ENCODE assay signal across 8 cellular contexts in the genomic region with DNA sequence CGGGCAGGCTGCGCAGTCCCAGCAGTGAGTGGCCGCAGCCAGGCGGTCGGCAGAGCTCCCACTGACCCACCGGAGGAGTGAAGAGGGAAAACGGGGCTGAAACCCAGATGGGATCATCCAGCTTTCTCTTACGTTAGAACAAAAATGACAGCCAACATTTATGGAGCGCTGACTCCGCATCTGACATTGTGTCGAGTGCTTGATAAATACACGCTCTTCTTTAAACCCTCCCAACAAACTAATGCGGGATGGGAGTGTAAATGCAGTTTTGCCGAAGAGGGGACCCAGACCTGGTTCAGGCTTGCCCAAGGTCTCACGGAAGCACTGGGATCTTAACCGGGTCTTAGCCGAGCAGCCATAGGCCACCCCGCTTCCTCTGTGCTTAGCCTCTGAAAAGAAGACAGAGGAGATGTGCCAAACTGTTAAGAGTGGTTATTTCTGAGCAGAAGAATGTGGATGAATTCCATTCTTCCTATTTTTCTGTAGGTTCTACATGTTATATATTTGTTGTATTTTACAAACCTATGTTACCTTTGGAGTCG. TPM values are rescaled to one million over a fixed set of nuclear protein-coding genes. Genes with fewer than 3 reads are reported as not detected.
DNase-seq lines count a peak whose midpoint lies in the region; ATAC-seq and TF ChIP-seq lines count a peak whose summit lies in the region.
"Had no signal": no experiment of that assay in that cellular context is flagged by ENCODE, and none has a peak within 500 bp of the region (broad histone marks: within the 10 kb centered on the region; RNA-seq: fewer than 3 reads in every experiment).

No MANE protein-coding gene starts in this region.

- intact Hi-C loops in stomach (cut with DNase I; ENCODE audit: low total_unique reads): no loop called here

- TF ChIP-seq EP300 in stomach (IDR thresholded peaks at IDR 0.05): no peak

- peak overlapping the region in 4 of 5 donors; percentile 59 to 81 (median 68) for H3K27ac ChIP-seq in stomach

- peak overlapping the region; percentile 71 for H3K9ac ChIP-seq in adipocyte (ENCODE audit: low read length)

- ATAC-seq in HG02759 (IDR thresholded peaks at IDR 0.05; ENCODE audit: unreplicated experiment): peak; percentile 14
- ATAC-seq in HG02970 (IDR thresholded peaks at IDR 0.05; ENCODE audit: low FRiP score, unreplicated experiment): no peak

- no peaks in the 10 kb centered on the region for H3K9me3 ChIP-seq in adipocyte (ENCODE audit: control insufficient read depth, low read length)
- no peaks in the 10 kb centered on the region for H3K9me3 ChIP-seq in stomach

- no peak for TF ChIP-seq POLR2A in stomach (IDR thresholded peaks at IDR 0.05)

- H3K4me1 ChIP-seq in adipocyte (ENCODE audit: control insufficient read depth, insufficient read depth, low read length) (peaks cover 13% of the 10 kb centered on the region), stomach (peaks cover 28 to 48% (median 38%) of the 10 kb centered on the region in 4 donors)

- H3K36me3 ChIP-seq in adipocyte (ENCODE audit: control insufficient read depth, insufficient read depth, low read length, severe bottlenecking) (no peaks in the 10 kb centered on the region), stomach (no peaks in the 10 kb centered on the region)

- no peak for TF ChIP-seq CTCF in stomach (IDR thresholded peaks at IDR 0.05)

- peak; percentile 9 for DNase-seq in adipocyte (ENCODE audit: low read depth)
- peak; percentile 24 for DNase-seq in iris pigment epithelial cell (ENCODE audit: low read depth)
- DNase-seq in stomach: no peak
- DNase-seq in AG08395 (ENCODE audit: low spot score): no peak
- DNase-seq in NCI-H2227 (lab: John Stamatoyannopoulos, UW; ENCODE audit: unreplicated experiment): no peak
- DNase-seq: NK-92 treated with Interleukin-12 subunit alpha and Interleukin-12 subunit beta, amount 100 ng/mL, for 24 hours had no signal

- H3K27me3 ChIP-seq in adipocyte (replicated peaks; ENCODE audit: control insufficient read depth, insufficient read depth, low read length) (peaks cover 46% of the 10 kb centered on the region), stomach (peaks cover 0 to 19% (median 5%) of the 10 kb centered on the region in 3 donors)

- WGBS in stomach, 5 donors: 51 to 69% (median 60%) methylated on average over 19 of the region's 19 CpGs

- H3K4me3 ChIP-seq in adipocyte (ENCODE audit: low read length): peak overlapping the region; percentile 77
- peak overlapping the region; percentile 48 to 66 (median 56) for H3K4me3 ChIP-seq in stomach

RNA-seq across cellular contexts. Expression of gene GRHL3, which starts 3.5 kb away (rescaled TPM):
- total RNA-seq in stomach: under 1 TPM in 1 of 5 donors, not detected in 4; 0.73 TPM
- 10 to 100 TPM in 1 of 3 donors, under 1 TPM in 2; 0.19 to 13.9 (median 0.61) TPM for polyA plus RNA-seq in stomach

Comparison
In these comparisons a context has a peak if more than half of its experiments do, and no peak if none do; other contexts are left out.
1. DNase-seq: peak in adipocyte (single experiment) and iris pigment epithelial cell (single experiment); none in stomach (single experiment), AG08395 (single experiment) and NCI-H2227 (single experiment).